ENCODE assay signal across 35 cellular contexts in genomic region chr2:184906709-184907108, GRCh38.
DNase-seq lines count a peak whose midpoint lies in the region; ATAC-seq, FAIRE-seq and TF ChIP-seq lines count a peak whose summit lies in the region.
"Had no signal": no experiment of that assay in that cellular context is flagged by ENCODE, and none has a peak within 500 bp of the region (broad histone marks: within the 10 kb centered on the region; RNA-seq: fewer than 3 reads in every experiment).

No MANE protein-coding gene starts in this region.

- TF ChIP-seq EP300 in tibial nerve (IDR thresholded peaks at IDR 0.05) = no peak

- TF ChIP-seq POLR2A in GM12891 (IDR thresholded peaks at IDR 0.05; ENCODE audit: low read depth, low read length) (no peak), tibial nerve (IDR thresholded peaks at IDR 0.05) (no peak)

- in situ Hi-C loops in astrocyte of the spinal cord (cut with HindIII; ENCODE audit: low sequenced_read_pairs) = no loop called here

- H3K4me1 ChIP-seq in tibial nerve = no peaks in the 10 kb centered on the region
- H3K4me1 ChIP-seq: adrenal gland, breast epithelium, psoas muscle, stomach, thyroid gland had no signal

- no peaks in the 10 kb centered on the region for H3K27me3 ChIP-seq in tibial nerve
- H3K27me3 ChIP-seq: adrenal gland, breast epithelium, stomach, thyroid gland had no signal

- WGBS in tibial nerve, 2 donors = 89 to 91% methylated on average over 1 of the region's 1 CpG

- FAIRE-seq in GM12891 (lab: Jason Lieb, UNC) = no peak
- FAIRE-seq: colon, D721Med, GM19239, kidney had no signal

- no peak for ATAC-seq in HG02852 (IDR thresholded peaks at IDR 0.05; ENCODE audit: unreplicated experiment)
- ATAC-seq: naive thymus-derived CD8-positive, alpha-beta T cell; psoas muscle; sciatic nerve had no signal

- H3K9me3 ChIP-seq in tibial nerve = no peaks in the 10 kb centered on the region
- H3K9me3 ChIP-seq: adrenal gland, breast epithelium, HAP-1, psoas muscle, thyroid gland had no signal

- DNase-seq in GM12891 (ENCODE audit: insufficient read length, low spot score) (no peak), NCI-H226 (peak; percentile 95), astrocyte of the spinal cord (ENCODE audit: low read depth, low spot score) (peak; percentile 3), iris pigment epithelial cell (ENCODE audit: low read depth) (peak; percentile 62), NCI-H2029 (lab: John Stamatoyannopoulos, UW) (no peak), ecto neural progenitor cell (ENCODE audit: low spot score) (no peak), tibial nerve (ENCODE audit: low spot score in 2 of 2) (no peak)
- DNase-seq: activated CD4-positive, alpha-beta T cell treated with anti-CD3 and anti-CD28 coated beads, Interleukin-2, amount 50 U/mL, for 4 hours; activated naive CD4-positive, alpha-beta T cell treated with anti-CD3 and anti-CD28 coated beads for 36 hours; adrenal gland; AML-193; CD4-positive, CD25-positive, alpha-beta regulatory T cell; DND-41; effector CD8-positive, alpha-beta T cell; glutamatergic neuron; kidney; naive thymus-derived CD8-positive, alpha-beta T cell; NCI-H1436 treated with DMSO at 0.1 percent for 48 hours; NCI-H446; NCI-H774; nucleus accumbens; psoas muscle; stimulated activated CD4-positive, alpha-beta T cell treated with anti-CD3 and anti-CD28 coated beads, Interleukin-12 subunit alpha, Interleukin-12 subunit beta, amount 100 ng/mL, for 4 hours; stimulated activated CD4-positive, alpha-beta T cell treated with anti-CD3 and anti-CD28 coated beads, Interleukin-2, amount 100 ng/mL, for 48 hours; stomach; thyroid gland had no signal

- no peak overlapping the region for H3K27ac ChIP-seq in tibial nerve
- H3K27ac ChIP-seq: adrenal gland, breast epithelium, epithelial cell of prostate, HL-60, psoas muscle, stomach, thyroid gland had no signal

- H3K4me3 ChIP-seq in astrocyte of the spinal cord (ENCODE audit: low read depth, low read length) (no peak overlapping the region), tibial nerve (no peak overlapping the region)
- H3K4me3 ChIP-seq: adrenal gland, breast epithelium, HAP-1, psoas muscle, stomach, thyroid gland had no signal

- no peaks in the 10 kb centered on the region for H3K36me3 ChIP-seq in tibial nerve
- H3K36me3 ChIP-seq: adrenal gland, breast epithelium, HAP-1, stomach, thyroid gland had no signal

- no peak for TF ChIP-seq CTCF in astrocyte of the spinal cord (IDR thresholded peaks at IDR 0.05; ENCODE audit: low read depth, low read length)
- no peak for TF ChIP-seq CTCF in tibial nerve (IDR thresholded peaks at IDR 0.05)

TF ChIP-seq in GM12891, 5 proteins besides CTCF, POLR2A, EP300 and RAD21:
- TF ChIP-seq TAF1 (IDR thresholded peaks at IDR 0.05; ENCODE audit: low read depth, low read length) (no peak), POU2F2 (IDR thresholded peaks at IDR 0.05; ENCODE audit: low read depth, low read length) (no peak), PAX5 (IDR thresholded peaks at IDR 0.05; ENCODE audit: insufficient read depth, low read length, severe bottlenecking) (no peak), POLR2AphosphoS5 (IDR thresholded peaks at IDR 0.05; ENCODE audit: low read depth, low read length) (no peak), SPI1 (IDR thresholded peaks at IDR 0.05; ENCODE audit: low read depth, low read length) (peak; percentile 70)
TF ChIP-seq in GM12891: peak in this region for 1.

Comparison
In these comparisons a context has a peak if more than half of its experiments do, and no peak if none do; other contexts are left out.
1. DNase-seq: peak in NCI-H226 (single experiment), astrocyte of the spinal cord (single experiment) and iris pigment epithelial cell (single experiment); none in GM12891 (single experiment), NCI-H2029 (single experiment), ecto neural progenitor cell (single experiment) and tibial nerve (0 of 2).